2 cellular contexts compared by ENCODE assay signal in the genomic region with DNA sequence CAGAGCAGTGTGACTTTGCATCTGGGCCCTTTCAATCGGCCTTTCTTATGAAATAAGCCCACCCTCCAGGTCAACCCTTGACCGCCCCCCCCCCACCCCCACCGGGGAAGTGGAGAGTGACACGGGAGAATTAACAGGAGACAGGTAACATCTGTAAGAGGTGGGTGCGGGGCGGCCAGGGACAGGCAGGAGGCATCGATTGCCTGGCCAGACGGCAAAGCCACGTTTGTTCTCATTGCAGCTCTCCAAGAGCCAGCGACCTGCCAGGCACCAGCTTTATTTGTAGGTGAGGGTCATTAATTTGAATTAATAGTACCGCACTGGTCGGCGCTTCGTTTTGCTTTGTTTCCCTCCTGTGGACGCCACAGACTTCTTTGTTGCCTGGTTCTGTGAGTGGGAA.
TF ChIP-seq lines count a peak whose summit lies in the region.

No MANE protein-coding gene starts in this region.

TF ChIP-seq in GM23338, 12 proteins besides CTCF, POLR2A, EP300 and RAD21 (continued from another document):
- TF ChIP-seq JUNB (IDR thresholded peaks at IDR 0.05; ENCODE audit: unreplicated experiment) (no peak), NANOG (IDR thresholded peaks at IDR 0.05; ENCODE audit: borderline replicate concordance) (no peak), ZNF114 (CRISPR knock-in tag; IDR thresholded peaks at IDR 0.05) (no peak), CREB1 (CRISPR knock-in tag; IDR thresholded peaks at IDR 0.05; ENCODE audit: low read depth) (no peak)
- TF ChIP-seq, protein P1, sequence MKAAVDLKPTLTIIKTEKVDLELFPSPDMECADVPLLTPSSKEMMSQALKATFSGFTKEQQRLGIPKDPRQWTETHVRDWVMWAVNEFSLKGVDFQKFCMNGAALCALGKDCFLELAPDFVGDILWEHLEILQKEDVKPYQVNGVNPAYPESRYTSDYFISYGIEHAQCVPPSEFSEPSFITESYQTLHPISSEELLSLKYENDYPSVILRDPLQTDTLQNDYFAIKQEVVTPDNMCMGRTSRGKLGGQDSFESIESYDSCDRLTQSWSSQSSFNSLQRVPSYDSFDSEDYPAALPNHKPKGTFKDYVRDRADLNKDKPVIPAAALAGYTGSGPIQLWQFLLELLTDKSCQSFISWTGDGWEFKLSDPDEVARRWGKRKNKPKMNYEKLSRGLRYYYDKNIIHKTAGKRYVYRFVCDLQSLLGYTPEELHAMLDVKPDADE (IDR thresholded peaks at IDR 0.05), result no peak
- TF ChIP-seq, protein P2, sequence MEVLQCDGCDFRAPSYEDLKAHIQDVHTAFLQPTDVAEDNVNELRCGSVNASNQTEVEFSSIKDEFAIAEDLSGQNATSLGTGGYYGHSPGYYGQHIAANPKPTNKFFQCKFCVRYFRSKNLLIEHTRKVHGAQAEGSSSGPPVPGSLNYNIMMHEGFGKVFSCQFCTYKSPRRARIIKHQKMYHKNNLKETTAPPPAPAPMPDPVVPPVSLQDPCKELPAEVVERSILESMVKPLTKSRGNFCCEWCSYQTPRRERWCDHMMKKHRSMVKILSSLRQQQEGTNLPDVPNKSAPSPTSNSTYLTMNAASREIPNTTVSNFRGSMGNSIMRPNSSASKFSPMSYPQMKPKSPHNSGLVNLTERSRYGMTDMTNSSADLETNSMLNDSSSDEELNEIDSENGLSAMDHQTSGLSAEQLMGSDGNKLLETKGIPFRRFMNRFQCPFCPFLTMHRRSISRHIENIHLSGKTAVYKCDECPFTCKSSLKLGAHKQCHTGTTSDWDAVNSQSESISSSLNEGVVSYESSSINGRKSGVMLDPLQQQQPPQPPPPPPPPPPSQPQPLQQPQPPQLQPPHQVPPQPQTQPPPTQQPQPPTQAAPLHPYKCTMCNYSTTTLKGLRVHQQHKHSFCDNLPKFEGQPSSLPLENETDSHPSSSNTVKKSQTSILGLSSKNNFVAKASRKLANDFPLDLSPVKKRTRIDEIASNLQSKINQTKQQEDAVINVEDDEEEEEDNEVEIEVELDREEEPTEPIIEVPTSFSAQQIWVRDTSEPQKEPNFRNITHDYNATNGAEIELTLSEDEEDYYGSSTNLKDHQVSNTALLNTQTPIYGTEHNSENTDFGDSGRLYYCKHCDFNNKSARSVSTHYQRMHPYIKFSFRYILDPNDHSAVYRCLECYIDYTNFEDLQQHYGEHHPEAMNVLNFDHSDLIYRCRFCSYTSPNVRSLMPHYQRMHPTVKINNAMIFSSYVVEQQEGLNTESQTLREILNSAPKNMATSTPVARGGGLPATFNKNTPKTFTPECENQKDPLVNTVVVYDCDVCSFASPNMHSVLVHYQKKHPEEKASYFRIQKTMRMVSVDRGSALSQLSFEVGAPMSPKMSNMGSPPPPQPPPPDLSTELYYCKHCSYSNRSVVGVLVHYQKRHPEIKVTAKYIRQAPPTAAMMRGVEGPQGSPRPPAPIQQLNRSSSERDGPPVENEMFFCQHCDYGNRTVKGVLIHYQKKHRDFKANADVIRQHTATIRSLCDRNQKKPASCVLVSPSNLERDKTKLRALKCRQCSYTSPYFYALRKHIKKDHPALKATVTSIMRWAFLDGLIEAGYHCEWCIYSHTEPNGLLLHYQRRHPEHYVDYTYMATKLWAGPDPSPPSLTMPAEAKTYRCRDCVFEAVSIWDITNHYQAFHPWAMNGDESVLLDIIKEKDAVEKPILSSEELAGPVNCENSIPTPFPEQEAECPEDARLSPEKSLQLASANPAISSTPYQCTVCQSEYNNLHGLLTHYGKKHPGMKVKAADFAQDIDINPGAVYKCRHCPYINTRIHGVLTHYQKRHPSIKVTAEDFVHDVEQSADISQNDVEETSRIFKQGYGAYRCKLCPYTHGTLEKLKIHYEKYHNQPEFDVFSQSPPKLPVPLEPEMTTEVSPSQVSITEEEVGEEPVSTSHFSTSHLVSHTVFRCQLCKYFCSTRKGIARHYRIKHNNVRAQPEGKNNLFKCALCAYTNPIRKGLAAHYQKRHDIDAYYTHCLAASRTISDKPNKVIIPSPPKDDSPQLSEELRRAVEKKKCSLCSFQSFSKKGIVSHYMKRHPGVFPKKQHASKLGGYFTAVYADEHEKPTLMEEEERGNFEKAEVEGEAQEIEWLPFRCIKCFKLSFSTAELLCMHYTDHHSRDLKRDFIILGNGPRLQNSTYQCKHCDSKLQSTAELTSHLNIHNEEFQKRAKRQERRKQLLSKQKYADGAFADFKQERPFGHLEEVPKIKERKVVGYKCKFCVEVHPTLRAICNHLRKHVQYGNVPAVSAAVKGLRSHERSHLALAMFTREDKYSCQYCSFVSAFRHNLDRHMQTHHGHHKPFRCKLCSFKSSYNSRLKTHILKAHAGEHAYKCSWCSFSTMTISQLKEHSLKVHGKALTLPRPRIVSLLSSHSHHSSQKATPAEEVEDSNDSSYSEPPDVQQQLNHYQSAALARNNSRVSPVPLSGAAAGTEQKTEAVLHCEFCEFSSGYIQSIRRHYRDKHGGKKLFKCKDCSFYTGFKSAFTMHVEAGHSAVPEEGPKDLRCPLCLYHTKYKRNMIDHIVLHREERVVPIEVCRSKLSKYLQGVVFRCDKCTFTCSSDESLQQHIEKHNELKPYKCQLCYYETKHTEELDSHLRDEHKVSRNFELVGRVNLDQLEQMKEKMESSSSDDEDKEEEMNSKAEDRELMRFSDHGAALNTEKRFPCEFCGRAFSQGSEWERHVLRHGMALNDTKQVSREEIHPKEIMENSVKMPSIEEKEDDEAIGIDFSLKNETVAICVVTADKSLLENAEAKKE (CRISPR knock-in tag; IDR thresholded peaks at IDR 0.05), result no peak

TF ChIP-seq in WTC11, 78 proteins besides CTCF, POLR2A, EP300 and RAD21 (continued from another document):
- TF ChIP-seq ZNF281 (CRISPR knock-in tag; IDR thresholded peaks at IDR 0.05), result no peak
- TF ChIP-seq JAZF1 (CRISPR knock-in tag; IDR thresholded peaks at IDR 0.05), result no peak
- TF ChIP-seq, protein P3, sequence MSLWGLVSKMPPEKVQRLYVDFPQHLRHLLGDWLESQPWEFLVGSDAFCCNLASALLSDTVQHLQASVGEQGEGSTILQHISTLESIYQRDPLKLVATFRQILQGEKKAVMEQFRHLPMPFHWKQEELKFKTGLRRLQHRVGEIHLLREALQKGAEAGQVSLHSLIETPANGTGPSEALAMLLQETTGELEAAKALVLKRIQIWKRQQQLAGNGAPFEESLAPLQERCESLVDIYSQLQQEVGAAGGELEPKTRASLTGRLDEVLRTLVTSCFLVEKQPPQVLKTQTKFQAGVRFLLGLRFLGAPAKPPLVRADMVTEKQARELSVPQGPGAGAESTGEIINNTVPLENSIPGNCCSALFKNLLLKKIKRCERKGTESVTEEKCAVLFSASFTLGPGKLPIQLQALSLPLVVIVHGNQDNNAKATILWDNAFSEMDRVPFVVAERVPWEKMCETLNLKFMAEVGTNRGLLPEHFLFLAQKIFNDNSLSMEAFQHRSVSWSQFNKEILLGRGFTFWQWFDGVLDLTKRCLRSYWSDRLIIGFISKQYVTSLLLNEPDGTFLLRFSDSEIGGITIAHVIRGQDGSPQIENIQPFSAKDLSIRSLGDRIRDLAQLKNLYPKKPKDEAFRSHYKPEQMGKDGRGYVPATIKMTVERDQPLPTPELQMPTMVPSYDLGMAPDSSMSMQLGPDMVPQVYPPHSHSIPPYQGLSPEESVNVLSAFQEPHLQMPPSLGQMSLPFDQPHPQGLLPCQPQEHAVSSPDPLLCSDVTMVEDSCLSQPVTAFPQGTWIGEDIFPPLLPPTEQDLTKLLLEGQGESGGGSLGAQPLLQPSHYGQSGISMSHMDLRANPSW (CRISPR knock-in tag; conservative IDR thresholded peaks at IDR 0.05; ENCODE audit: low read depth), result no peak
- TF ChIP-seq IRF2 (CRISPR knock-in tag; IDR thresholded peaks at IDR 0.05; ENCODE audit: borderline replicate concordance, low read depth), result no peak
- TF ChIP-seq OVOL2 (CRISPR knock-in tag; IDR thresholded peaks at IDR 0.05; ENCODE audit: borderline replicate concordance), result no peak
- no peak for TF ChIP-seq ZBTB21 (CRISPR knock-in tag; IDR thresholded peaks at IDR 0.05; ENCODE audit: borderline replicate concordance)
- no peak for TF ChIP-seq ATF6 (CRISPR knock-in tag; IDR thresholded peaks at IDR 0.05)
